In genomic region chr2:241701405-241702154, GRCh38 we compare ENCODE assay signal across 8 cellular contexts. TPM values are rescaled to one million over a fixed set of nuclear protein-coding genes. Genes with fewer than 3 reads are reported as not detected.
A peak's percentile ranks its signal among the peaks of the same experiment; 100 is the strongest.
DNase-seq lines count a peak whose midpoint lies in the region; ATAC-seq lines count a peak whose summit lies in the region.

ING5 (plus strand) TSS chr2:241702039; CDS start chr2:241702066, 27 bp downstream.

- peak; percentile 41 for ATAC-seq in GM19468 (IDR thresholded peaks at IDR 0.05; ENCODE audit: extremely low read depth, unreplicated experiment)

- no peaks in the 10 kb centered on the region for H3K9me3 ChIP-seq in CD8-positive, alpha-beta memory T cell (ENCODE audit: low read length)

- H3K4me3 Mint-ChIP-seq in CD8-positive, alpha-beta memory T cell: peak within 1 kb of the TSS; percentile 84 to 93 (median 87)

- H3K27ac ChIP-seq in CD8-positive, alpha-beta memory T cell (ENCODE audit: low read depth, low read length): peak within 1 kb of the TSS; percentile 65

- no peaks in the 10 kb centered on the region for H3K27me3 ChIP-seq in CD8-positive, alpha-beta memory T cell (ENCODE audit: insufficient read depth, low read length, poor library complexity, severe bottlenecking)

- peak within 1 kb of the TSS; percentile 68 for H3K4me3 ChIP-seq in CD8-positive, alpha-beta memory T cell (ENCODE audit: low read length)

- CTCF ChIA-PET in CD8-positive, alpha-beta memory T cell (lab: Charles Lee): interaction anchor here (0.8 to 4.0 kb wide), 14 partner anchors 9 to 177 kb away, joined by 3 to 30 read pairs (median 4); partner anchors contain the start of genes D2HGDH and DTYMK

- H3K27ac Mint-ChIP-seq in CD8-positive, alpha-beta memory T cell: peak within 1 kb of the TSS; percentile 82 to 97 (median 90)

- peaks cover 9% of the 10 kb centered on the region for H3K36me3 ChIP-seq in CD8-positive, alpha-beta memory T cell (ENCODE audit: insufficient read depth, low read length)

- H3K4me1 Mint-ChIP-seq in CD8-positive, alpha-beta memory T cell: peaks cover 14 to 26% (median 20%) of the 10 kb centered on the region in 3 donors

- H3K4me1 ChIP-seq in CD8-positive, alpha-beta memory T cell (ENCODE audit: insufficient read depth, low read length): peaks cover 7% of the 10 kb centered on the region

- DNase-seq in CD8-positive, alpha-beta memory T cell: peak; percentile 93 to 96 (median 95)
- DNase-seq in HPDE6-E6E7 (ENCODE audit: extremely low spot score): peak; percentile 85
- peak; percentile 90 to 93 for DNase-seq in NOMO-1 (lab: John Stamatoyannopoulos, UW; ENCODE audit: unreplicated experiment in 2 of 2)
- DNase-seq in activated CD8-positive, alpha-beta memory T cell treated with anti-CD3 and anti-CD28 coated beads for 24 hours: peak; percentile 99
- DNase-seq in effector CD8-positive, alpha-beta T cell (lab: John Stamatoyannopoulos, UW): peak; percentile 93
- DNase-seq in medulla oblongata (ENCODE audit: extremely low spot score): peak; percentile 91
- DNase-seq in stimulated activated CD4-positive, alpha-beta T cell treated with anti-CD3 and anti-CD28 coated beads, TNF-alpha, amount 100 ng/mL, for 48 hours (ENCODE audit: low read depth in 3 of 3): peak; percentile 93 to 96 (median 96)

- peaks cover 6 to 21% (median 7%) of the 10 kb centered on the region in 3 donors for H3K36me3 Mint-ChIP-seq in CD8-positive, alpha-beta memory T cell

- no peaks in the 10 kb centered on the region for H3K27me3 Mint-ChIP-seq in CD8-positive, alpha-beta memory T cell

- POLR2A ChIA-PET in CD8-positive, alpha-beta memory T cell (lab: Charles Lee): interaction anchor here (0.6 to 5.9 kb wide), 11 partner anchors 12 to 600 kb away, joined by 3 to 50 read pairs (median 6); partner anchors contain the start of genes ATG4B, D2HGDH, DTYMK and HDLBP

- H3K9me3 Mint-ChIP-seq in CD8-positive, alpha-beta memory T cell: no peaks in the 10 kb centered on the region

RNA-seq across cellular contexts. Expression of gene ING5, which starts in this region (rescaled TPM):
- total RNA-seq in CD8-positive, alpha-beta memory T cell: 10 to 100 TPM; 44.4 to 48.4 TPM
- polyA plus RNA-seq in CD8-positive, alpha-beta memory T cell: 19.5 TPM

Comparison
In these comparisons a context has a peak if more than half of its experiments do, and no peak if none do; other contexts are left out.
1. Peak in every context shown above with its lines: DNase-seq, ATAC-seq, H3K4me3 ChIP-seq and H3K27ac ChIP-seq.